8 cellular contexts compared by ENCODE assay signal in the genomic region with DNA sequence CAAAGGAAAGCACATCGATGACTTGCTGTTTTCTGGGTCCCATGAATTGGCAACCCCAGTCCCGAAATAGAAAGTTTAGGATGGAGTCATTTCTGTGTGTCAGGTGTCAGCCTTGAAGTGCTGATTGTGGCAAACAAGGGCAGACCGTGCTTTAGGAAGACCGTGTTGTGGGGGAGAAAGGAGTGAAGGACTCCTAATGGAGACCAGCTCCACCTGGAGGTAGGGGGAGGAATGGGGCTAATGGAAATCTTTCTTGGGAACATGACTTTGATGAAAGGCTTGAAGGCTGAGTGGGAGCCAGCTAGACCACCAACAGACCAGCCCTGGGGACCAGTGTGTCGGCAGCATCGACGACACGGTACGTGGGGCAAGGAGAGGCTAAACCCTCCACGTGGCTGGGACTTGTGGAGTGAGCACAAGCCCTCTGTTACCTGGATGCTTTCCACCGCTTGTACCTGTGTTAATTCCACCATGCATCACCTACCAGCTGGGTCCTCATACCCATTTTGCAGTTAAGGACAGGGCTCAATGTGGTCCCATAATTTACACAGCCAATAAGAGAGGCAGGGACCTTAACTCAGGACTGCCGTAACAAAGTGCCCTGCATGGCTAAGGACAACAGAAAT.
DNase-seq lines count a peak whose midpoint lies in the region; ATAC-seq and TF ChIP-seq lines count a peak whose summit lies in the region.

No MANE protein-coding gene starts in this region.

- peak; percentile 31; the same call in 1 of the 2 replicates for TF ChIP-seq CTCF in GM12875 (IDR thresholded peaks at IDR 0.05; ENCODE audit: borderline replicate concordance, insufficient read depth, low read depth, low read length)
- TF ChIP-seq CTCF in fibroblast of lung (conservative IDR thresholded peaks at IDR 0.05 in 1 of 2, IDR thresholded peaks at IDR 0.05 in 1 of 2; ENCODE audit: low read depth in 1 of 2, low read length in 2 of 2): peak; percentile 40 to 53
- TF ChIP-seq CTCF in retinal pigment epithelial cell (conservative IDR thresholded peaks at IDR 0.05; ENCODE audit: low read depth, low read length): peak; percentile 78

- no peak overlapping the region for H2AFZ ChIP-seq in fibroblast of lung (ENCODE audit: low read length)

- no peak overlapping the region for H3K4me2 ChIP-seq in fibroblast of lung (ENCODE audit: extremely low read depth, insufficient read depth, low read length)

- H3K36me3 ChIP-seq in fibroblast of lung (ENCODE audit: control insufficient read depth, insufficient read depth, low read length): peaks cover 26% of the 10 kb centered on the region

- H3K79me2 ChIP-seq in fibroblast of lung (ENCODE audit: control insufficient read depth, insufficient read depth, low read length): peaks cover 19% of the 10 kb centered on the region

- H4K20me1 ChIP-seq in fibroblast of lung (ENCODE audit: control insufficient read depth, extremely low read depth, insufficient read depth, low read length): no peaks in the 10 kb centered on the region

- no peak overlapping the region for H3K9ac ChIP-seq in fibroblast of lung (ENCODE audit: insufficient read depth, low read length)

- no peaks in the 10 kb centered on the region for H3K27me3 ChIP-seq in fibroblast of lung (ENCODE audit: control insufficient read depth, insufficient read depth, low read length)

- ATAC-seq in GM21515 (IDR thresholded peaks at IDR 0.05; ENCODE audit: unreplicated experiment) (no peak), GM21529 (IDR thresholded peaks at IDR 0.05; ENCODE audit: unreplicated experiment) (no peak), HG02852 (IDR thresholded peaks at IDR 0.05; ENCODE audit: unreplicated experiment) (no peak), HG02970 (IDR thresholded peaks at IDR 0.05; ENCODE audit: low FRiP score, unreplicated experiment) (no peak)

- H3K4me3 ChIP-seq in GM12875 (ENCODE audit: low read depth, low read length) (no peak overlapping the region), fibroblast of lung (replicated peaks in 1 of 4; ENCODE audit: control extremely low read depth in 1 of 4, insufficient read depth in 1 of 4, low read depth in 3 of 4, low read length in 4 of 4) (no peak overlapping the region), retinal pigment epithelial cell (ENCODE audit: low read length) (no peak overlapping the region)

- H3K9me3 ChIP-seq in fibroblast of lung (ENCODE audit: control insufficient read depth, insufficient read depth, low read depth, low read length): no peaks in the 10 kb centered on the region

- peaks cover 3% of the 10 kb centered on the region for H3K4me1 ChIP-seq in fibroblast of lung (ENCODE audit: control insufficient read depth, extremely low read depth, insufficient read depth, low read length)

- H3K27ac ChIP-seq in fibroblast of lung (ENCODE audit: insufficient read depth, low read length): no peak overlapping the region

- DNase-seq in NCI-H748 treated with DMSO at 0.1 percent for 48 hours (lab: John Stamatoyannopoulos, UW) (peak; percentile 38), fibroblast of lung (ENCODE audit: low read depth in 2 of 2) (peak in 1 of 2 donors; percentile 48), retinal pigment epithelial cell (ENCODE audit: low read depth) (no peak)
